ENCODE assay signal across 14 cellular contexts in the genomic region with DNA sequence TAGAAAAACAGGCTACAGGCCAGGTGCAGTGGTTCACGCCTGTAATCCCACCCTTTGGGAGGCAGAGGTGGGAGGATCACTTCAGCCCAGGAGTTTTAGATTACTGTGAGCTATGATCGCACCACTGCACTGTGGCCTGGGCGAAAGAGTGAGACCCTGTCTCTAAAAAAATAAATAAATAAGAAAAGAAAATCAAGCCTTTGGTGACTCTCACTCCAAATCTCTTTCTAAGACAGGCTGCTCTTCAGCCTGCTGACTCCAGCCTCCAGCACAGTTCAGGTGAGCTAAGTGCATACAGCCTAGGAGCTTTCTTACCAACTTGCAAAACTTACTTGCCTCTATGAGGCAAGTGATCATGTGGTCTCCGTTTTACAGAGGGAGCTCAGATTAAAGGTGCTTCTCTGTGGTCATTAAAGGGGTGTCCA. TPM values are rescaled to one million over a fixed set of nuclear protein-coding genes. Genes with fewer than 3 reads are reported as not detected.
DNase-seq lines count a peak whose midpoint lies in the region; ATAC-seq, FAIRE-seq and TF ChIP-seq lines count a peak whose summit lies in the region.
"Had no signal": no experiment of that assay in that cellular context is flagged by ENCODE, and none has a peak within 500 bp of the region (broad histone marks: within the 10 kb centered on the region; RNA-seq: fewer than 3 reads in every experiment).

No MANE protein-coding gene starts in this region.

- DNase-seq in GM23248 (no peak), body of pancreas (no peak), kidney (peak; percentile 17), C1 segment of cervical spinal cord (lab: John Stamatoyannopoulos, UW) (no peak), SHP77 treated with DMSO at 0.1 percent for 48 hours (lab: John Stamatoyannopoulos, UW) (no peak)
- DNase-seq in activated CD8-positive, alpha-beta memory T cell treated with anti-CD3 and anti-CD28 coated beads, Interleukin-2, amount 50 U/mL, for 4 hours = no peak
- DNase-seq: activated CD4-positive, alpha-beta T cell treated with anti-CD3 and anti-CD28 coated beads for 48 hours; GF-D8; NCI-H187 treated with DMSO at 0.1 percent for 48 hours had no signal

- H3K4me1 ChIP-seq in GM23248 (ENCODE audit: insufficient read depth) (peaks cover 30% of the 10 kb centered on the region), body of pancreas (peaks cover 72% of the 10 kb centered on the region), kidney (ENCODE audit: control insufficient read depth in 1 of 2, insufficient read depth in 1 of 2, low read depth in 1 of 2, low read length in 2 of 2) (peaks cover 11 to 25% of the 10 kb centered on the region in 2 donors), skeletal muscle satellite cell (ENCODE audit: control insufficient read depth, insufficient read depth, low read length) (peaks cover 69% of the 10 kb centered on the region)

- H3K4me2 ChIP-seq in GM23248 (ENCODE audit: unreplicated experiment) (peak overlapping the region; percentile 91), skeletal muscle satellite cell (ENCODE audit: low read length) (peak overlapping the region; percentile 75)

- peak overlapping the region; percentile 77 for H3K4me3 ChIP-seq in GM23248
- H3K4me3 ChIP-seq in body of pancreas = peak overlapping the region in 1 of 2 donors; percentile 37
- peak overlapping the region; percentile 7 to 50 for H3K4me3 ChIP-seq in kidney (ENCODE audit: low read length in 2 of 2)
- peak overlapping the region; percentile 79 for H3K4me3 ChIP-seq in skeletal muscle satellite cell (ENCODE audit: low read length)

- ATAC-seq in body of pancreas (no peak), HG03175 (IDR thresholded peaks at IDR 0.05; ENCODE audit: unreplicated experiment) (no peak)
- ATAC-seq: activated T-helper 17 cell treated with anti-CD3 and anti-CD28 coated beads, Interleukin-2, amount 50 U/mL, for 72 hours had no signal

- H3K9ac ChIP-seq in GM23248 (peak overlapping the region; percentile 73), kidney (ENCODE audit: low read length in 2 of 2) (no peak overlapping the region), skeletal muscle satellite cell (ENCODE audit: low read depth, low read length) (peak overlapping the region; percentile 84)

- TF ChIP-seq CTCF in body of pancreas (IDR thresholded peaks at IDR 0.05) (no peak), kidney (IDR thresholded peaks at IDR 0.05; ENCODE audit: borderline replicate concordance, extremely low read depth, insufficient read depth) (no peak)

- no peaks in the 10 kb centered on the region for H3K9me2 ChIP-seq in GM23248 (ENCODE audit: insufficient read depth)

- no peak overlapping the region for H2AFZ ChIP-seq in GM23248

- no peak for FAIRE-seq in kidney (lab: Jason Lieb, UNC)
- FAIRE-seq: islet of Langerhans had no signal

- peaks cover 25% of the 10 kb centered on the region for H3K79me2 ChIP-seq in GM23248 (ENCODE audit: insufficient read depth)

- H4K20me1 ChIP-seq in GM23248 (ENCODE audit: insufficient read depth) = no peaks in the 10 kb centered on the region

- in situ Hi-C loops in GM23248 (cut with MboI) = no loop called here

- no peaks in the 10 kb centered on the region for H3K36me3 ChIP-seq in GM23248 (ENCODE audit: low read depth)
- no peaks in the 10 kb centered on the region for H3K36me3 ChIP-seq in body of pancreas (replicated peaks in 1 of 2; ENCODE audit: insufficient read depth in 1 of 2, low read depth in 2 of 2)
- H3K36me3 ChIP-seq in kidney (ENCODE audit: control insufficient read depth in 1 of 2, insufficient read depth in 2 of 2, low read length in 2 of 2) = no peaks in the 10 kb centered on the region
- peaks cover 3% of the 10 kb centered on the region for H3K36me3 ChIP-seq in skeletal muscle satellite cell (ENCODE audit: insufficient read depth, low read length)
- H3K36me3 ChIP-seq: esophagus muscularis mucosa had no signal

- H3K27me3 ChIP-seq in GM23248 (replicated peaks; ENCODE audit: insufficient read depth) (no peaks in the 10 kb centered on the region), body of pancreas (no peaks in the 10 kb centered on the region), skeletal muscle satellite cell (ENCODE audit: control insufficient read depth, insufficient read depth, low read length) (no peaks in the 10 kb centered on the region)

- intact Hi-C loops in body of pancreas (cut with DNase I) (no loop called here), kidney (cut with DNase I) (loop anchor here (10.0 kb wide), 1 partner anchor 49 kb away; no protein-coding TSS in a partner anchor)

- TF ChIP-seq POLR2A in body of pancreas (IDR thresholded peaks at IDR 0.05) = peak in 1 of 3 donors; percentile 28

- H3K27ac ChIP-seq in GM23248 (no peak overlapping the region), body of pancreas (peak overlapping the region; percentile 82 to 89 (median 86)), kidney (ENCODE audit: low read depth in 2 of 2, low read length in 2 of 2) (peak overlapping the region in 1 of 2 donors; percentile 12)
- H3K27ac ChIP-seq: esophagus muscularis mucosa had no signal

- no peaks in the 10 kb centered on the region for H3K9me3 ChIP-seq in GM23248 (ENCODE audit: low read depth)
- no peaks in the 10 kb centered on the region for H3K9me3 ChIP-seq in body of pancreas
- H3K9me3 ChIP-seq in kidney (ENCODE audit: control insufficient read depth in 1 of 2, low read length in 2 of 2) = no peaks in the 10 kb centered on the region
- no peaks in the 10 kb centered on the region for H3K9me3 ChIP-seq in skeletal muscle satellite cell (replicated peaks; ENCODE audit: low read length)
- H3K9me3 ChIP-seq: esophagus muscularis mucosa had no signal

- H3F3A ChIP-seq in GM23248 (ENCODE audit: insufficient read depth) = peaks cover 29% of the 10 kb centered on the region

- 49 to 57% methylated on average over 4 of the region's 4 CpGs for WGBS in GM23248 (ENCODE audit: low coverage in 1 of 2, low lambda C conversion rate in 2 of 2, missing lambda C conversion rate in 2 of 2), 2 experiments
- 52 to 57% methylated on average over 4 of the region's 4 CpGs for WGBS in body of pancreas, 2 donors

RNA-seq across cellular contexts. Expression of a gene that starts 1.1 kb away (rescaled TPM):
- 28.3 and 32.0 TPM in 2 replicates for total RNA-seq in GM23248 (2014; rRNA removed; shearing (Covaris generic))
- 35.0 and 38.5 TPM in 2 replicates for polyA plus RNA-seq in GM23248 (2016; fragmentation: Nextera tagmentation; extraction: Ambion mirVana)
- 100 to 1,000 TPM; 130 to 163 TPM for total RNA-seq in body of pancreas
- 156 TPM for total RNA-seq in kidney
- 9.3 TPM for polyA plus RNA-seq in kidney (ENCODE audit: insufficient read depth, low read depth, low replicate concordance)
- 26.0 and 38.0 TPM in 2 replicates for total RNA-seq in skeletal muscle satellite cell (2012; rRNA removed)

Comparison
In these comparisons a context has a peak if more than half of its experiments do, and no peak if none do; other contexts are left out.
1. H3K9ac ChIP-seq: peak in GM23248 (single experiment) and skeletal muscle satellite cell (single experiment); none in kidney (0 of 2).